18 cellular contexts compared by ENCODE assay signal in genomic region chr7:133645870-133646492, GRCh38.
DNase-seq lines count a peak whose midpoint lies in the region; FAIRE-seq and TF ChIP-seq lines count a peak whose summit lies in the region.
"Had no signal": no experiment of that assay in that cellular context is flagged by ENCODE, and none has a peak within 500 bp of the region (broad histone marks: within the 10 kb centered on the region; RNA-seq: fewer than 3 reads in every experiment).

No MANE protein-coding gene starts in this region.

- WGBS in testis, 2 donors: 39 to 40% methylated on average over 2 of the region's 2 CpGs

- H3K27me3 Mint-ChIP-seq in immature natural killer cell (ENCODE audit: low read depth in 3 of 3): no peaks in the 10 kb centered on the region
- H3K27me3 Mint-ChIP-seq: central memory CD8-positive, alpha-beta T cell had no signal

- TF ChIP-seq POLR2A in testis (IDR thresholded peaks at IDR 0.05): no peak

- H3K27ac ChIP-seq in HL-60 (replicated peaks) (peak overlapping the region; percentile 28; the same call in 1 of the 2 replicates), testis (no peak overlapping the region)
- H3K27ac ChIP-seq: psoas muscle had no signal

- DNase-seq in AG20443 (ENCODE audit: low spot score) (peak; percentile 37), HL-60 (ENCODE audit: low read depth in 1 of 2, low spot score in 1 of 2) (peak; percentile 10 to 28), RPMI7951 (ENCODE audit: low read depth) (peak; percentile 1), fibroblast of peridontal ligament (ENCODE audit: extremely low read depth) (peak; percentile 72), testis (no peak), RCC 7860 (ENCODE audit: low spot score) (no peak), immature natural killer cell (no peak), GM19238 (ENCODE audit: insufficient read length, low spot score) (no peak)
- DNase-seq: activated CD4-positive, CD25-positive, alpha-beta regulatory T cell; DMS79; head of caudate nucleus; HFFc6; NCI-H2029; psoas muscle; SW 1271 had no signal

- H3K4me3 ChIP-seq in HL-60 (replicated peaks; ENCODE audit: insufficient read depth, low read length) (no peak overlapping the region), testis (no peak overlapping the region)
- H3K4me3 ChIP-seq: psoas muscle had no signal

- TF ChIP-seq CTCF in HL-60 (IDR thresholded peaks at IDR 0.05; ENCODE audit: insufficient read depth, low read length) (no peak), testis (IDR thresholded peaks at IDR 0.05) (no peak)

- H3K4me1 Mint-ChIP-seq in immature natural killer cell: peaks cover 2 to 11% of the 10 kb centered on the region in 2 donors

- H3K4me1 ChIP-seq in testis: no peaks in the 10 kb centered on the region
- H3K4me1 ChIP-seq: psoas muscle had no signal

- no peaks in the 10 kb centered on the region for H3K9me3 Mint-ChIP-seq in immature natural killer cell
- H3K9me3 Mint-ChIP-seq: central memory CD8-positive, alpha-beta T cell; HFFc6 had no signal

- no peaks in the 10 kb centered on the region for H3K27me3 ChIP-seq in HL-60 (ENCODE audit: insufficient read depth, poor library complexity, severe bottlenecking)
- no peaks in the 10 kb centered on the region for H3K27me3 ChIP-seq in testis

- intact Hi-C loops in testis (cut with DNase I; ENCODE audit: low total_unique reads): no loop called here

- peaks cover 4 to 11% (median 5%) of the 10 kb centered on the region in 3 donors for H3K36me3 Mint-ChIP-seq in immature natural killer cell

- no peak for FAIRE-seq in RCC 7860 (lab: Jason Lieb, UNC)
- FAIRE-seq: endothelial cell of umbilical vein had no signal

- H3K27ac Mint-ChIP-seq in immature natural killer cell: peak overlapping the region in 1 of 6 donors; percentile 50
- H3K27ac Mint-ChIP-seq: activated naive CD4-positive, alpha-beta T cell treated with anti-CD3 and anti-CD28 coated beads, Interleukin-2, amount 50 U/mL, for 72 hours; HFFc6 had no signal

- H3K4me3 Mint-ChIP-seq in immature natural killer cell: no peak overlapping the region
- H3K4me3 Mint-ChIP-seq: central memory CD8-positive, alpha-beta T cell; HFFc6 had no signal

- no peaks in the 10 kb centered on the region for H3K36me3 ChIP-seq in testis (ENCODE audit: low read depth, missing control alignments)

- H3K9me3 ChIP-seq in testis: no peaks in the 10 kb centered on the region
- H3K9me3 ChIP-seq: psoas muscle had no signal

Comparison
In these comparisons a context has a peak if more than half of its experiments do, and no peak if none do; other contexts are left out.
1. DNase-seq: peak in AG20443 (single experiment), HL-60 (2 of 2), RPMI7951 (single experiment) and fibroblast of peridontal ligament (single experiment); none in testis (single experiment), RCC 7860 (single experiment), immature natural killer cell (0 of 3) and GM19238 (single experiment).